In genomic region chr16:30922960-30923535, GRCh38 we compare ENCODE assay signal across 1 cellular context.
TF ChIP-seq lines count a peak whose summit lies in the region.

No MANE protein-coding gene starts in this region.

TF ChIP-seq in H1, 55 proteins besides CTCF, POLR2A, EP300 and RAD21:
- no peak for TF ChIP-seq CTBP2 (IDR thresholded peaks at IDR 0.05; ENCODE audit: borderline replicate concordance, insufficient read depth, insufficient read length, low read length)
- TF ChIP-seq SIN3A (conservative IDR thresholded peaks at IDR 0.05 in 1 of 2, IDR thresholded peaks at IDR 0.05 in 1 of 2; ENCODE audit: low read depth in 1 of 2, low read length in 2 of 2), result peak in 1 of 2 experiments; percentile 76; a peak in 1 of 4 replicates
- peak; percentile 94 for TF ChIP-seq SIX5 (IDR thresholded peaks at IDR 0.05; ENCODE audit: low read depth, low read length)
- TF ChIP-seq CREB1 (IDR thresholded peaks at IDR 0.05), result peak; percentile 73; the same call in 1 of the 2 replicates
- 0 out of 2 replicates have a peak, but pooled peaks have one; percentile 40 for TF ChIP-seq CHD2 (IDR thresholded peaks at IDR 0.05; ENCODE audit: low read length)
- peak; percentile 74 for TF ChIP-seq ASH2L (IDR thresholded peaks at IDR 0.05; ENCODE audit: low read length)
- peak; percentile 40 for TF ChIP-seq KDM4A (IDR thresholded peaks at IDR 0.05; ENCODE audit: low read depth, low read length, severe bottlenecking)
- TF ChIP-seq RNF2 (IDR thresholded peaks at IDR 0.05; ENCODE audit: borderline replicate concordance, low read depth, low read length, missing control alignments, poor library complexity, severe bottlenecking), result no peak
- TF ChIP-seq TAF1 (IDR thresholded peaks at IDR 0.05; ENCODE audit: low read depth, low read length), result peak; percentile 75
- TF ChIP-seq, protein P1, sequence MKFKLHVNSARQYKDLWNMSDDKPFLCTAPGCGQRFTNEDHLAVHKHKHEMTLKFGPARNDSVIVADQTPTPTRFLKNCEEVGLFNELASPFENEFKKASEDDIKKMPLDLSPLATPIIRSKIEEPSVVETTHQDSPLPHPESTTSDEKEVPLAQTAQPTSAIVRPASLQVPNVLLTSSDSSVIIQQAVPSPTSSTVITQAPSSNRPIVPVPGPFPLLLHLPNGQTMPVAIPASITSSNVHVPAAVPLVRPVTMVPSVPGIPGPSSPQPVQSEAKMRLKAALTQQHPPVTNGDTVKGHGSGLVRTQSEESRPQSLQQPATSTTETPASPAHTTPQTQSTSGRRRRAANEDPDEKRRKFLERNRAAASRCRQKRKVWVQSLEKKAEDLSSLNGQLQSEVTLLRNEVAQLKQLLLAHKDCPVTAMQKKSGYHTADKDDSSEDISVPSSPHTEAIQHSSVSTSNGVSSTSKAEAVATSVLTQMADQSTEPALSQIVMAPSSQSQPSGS (IDR thresholded peaks at IDR 0.05; ENCODE audit: low read length), result no peak
- TF ChIP-seq, protein P2, sequence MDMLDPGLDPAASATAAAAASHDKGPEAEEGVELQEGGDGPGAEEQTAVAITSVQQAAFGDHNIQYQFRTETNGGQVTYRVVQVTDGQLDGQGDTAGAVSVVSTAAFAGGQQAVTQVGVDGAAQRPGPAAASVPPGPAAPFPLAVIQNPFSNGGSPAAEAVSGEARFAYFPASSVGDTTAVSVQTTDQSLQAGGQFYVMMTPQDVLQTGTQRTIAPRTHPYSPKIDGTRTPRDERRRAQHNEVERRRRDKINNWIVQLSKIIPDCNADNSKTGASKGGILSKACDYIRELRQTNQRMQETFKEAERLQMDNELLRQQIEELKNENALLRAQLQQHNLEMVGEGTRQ (IDR thresholded peaks at IDR 0.05; ENCODE audit: low read length), result peak; percentile 40; the same call in 1 of the 2 replicates
- TF ChIP-seq SAP30 (IDR thresholded peaks at IDR 0.05; ENCODE audit: insufficient read depth, insufficient replicate concordance, low read length), result peak; percentile 21
- no peak for TF ChIP-seq SRF (IDR thresholded peaks at IDR 0.05; ENCODE audit: low read depth, low read length)
- peak; percentile 84; the same call in 1 of the 2 replicates for TF ChIP-seq POLR2AphosphoS5 (IDR thresholded peaks at IDR 0.05; ENCODE audit: low read depth, low read length)
- TF ChIP-seq GABPA (IDR thresholded peaks at IDR 0.05; ENCODE audit: borderline replicate concordance, insufficient read depth, low read length), result no peak
- TF ChIP-seq SP1 (IDR thresholded peaks at IDR 0.05; ENCODE audit: low read depth, low read length), result peak; percentile 89
- TF ChIP-seq TBP (IDR thresholded peaks at IDR 0.05; ENCODE audit: low read depth, low read length), result peak; percentile 73; the same call in 1 of the 2 replicates
- peak; percentile 58; the same call in 1 of the 2 replicates for TF ChIP-seq PHF8 (conservative IDR thresholded peaks at IDR 0.05; ENCODE audit: low read depth, low read length)
- peak; percentile 71 for TF ChIP-seq KDM5A (IDR thresholded peaks at IDR 0.05; ENCODE audit: low read length)
- peak; percentile 95 for TF ChIP-seq YY1 (IDR thresholded peaks at IDR 0.05; ENCODE audit: low read depth, low read length)
- TF ChIP-seq, protein P3, sequence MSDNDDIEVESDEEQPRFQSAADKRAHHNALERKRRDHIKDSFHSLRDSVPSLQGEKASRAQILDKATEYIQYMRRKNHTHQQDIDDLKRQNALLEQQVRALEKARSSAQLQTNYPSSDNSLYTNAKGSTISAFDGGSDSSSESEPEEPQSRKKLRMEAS (IDR thresholded peaks at IDR 0.05), result peak; percentile 52; the same call in 1 of the 2 replicates
